8 cellular contexts compared by ENCODE assay signal in genomic region chr1:156600733-156601121, GRCh38. TPM values are rescaled to one million over a fixed set of nuclear protein-coding genes. Genes with fewer than 3 reads are reported as not detected.
DNase-seq lines count a peak whose midpoint lies in the region; ATAC-seq lines count a peak whose summit lies in the region.

No MANE protein-coding gene starts in this region.

- H3K27me3 Mint-ChIP-seq in activated CD4-positive, alpha-beta T cell treated with anti-CD3 and anti-CD28 coated beads, Interleukin-2, amount 10 ng/mL, durations not matched to agents 7 days and 5 days, result no peaks in the 10 kb centered on the region

- peak overlapping the region; percentile 98 for H3K4me3 ChIP-seq in adipocyte (ENCODE audit: low read length)
- peak overlapping the region; percentile 92 for H3K4me3 ChIP-seq in thymus (ENCODE audit: low read length)

- no peak overlapping the region for H3K27ac ChIP-seq in thymus (ENCODE audit: low read depth)

- ATAC-seq in GM19351 (IDR thresholded peaks at IDR 0.05; ENCODE audit: unreplicated experiment) (no peak), GM21737 (IDR thresholded peaks at IDR 0.05; ENCODE audit: unreplicated experiment) (no peak)

- H3K36me3 Mint-ChIP-seq in activated CD4-positive, alpha-beta T cell treated with anti-CD3 and anti-CD28 coated beads, Interleukin-2, amount 10 ng/mL, durations not matched to agents 7 days and 5 days (ENCODE audit: low read depth), result peaks cover 16% of the 10 kb centered on the region

- peak overlapping the region; percentile 91 for H3K27ac Mint-ChIP-seq in activated CD4-positive, alpha-beta T cell treated with anti-CD3 and anti-CD28 coated beads, Interleukin-2, amount 10 ng/mL, durations not matched to agents 7 days and 5 days

- POLR2A ChIA-PET in activated CD4-positive, alpha-beta T cell treated with anti-CD3 and anti-CD28 coated beads, Interleukin-2, amount 10 ng/mL, durations not matched to agents 7 days and 5 days (lab: Charles Lee), result no interaction called here

- H3K9me3 Mint-ChIP-seq in activated CD4-positive, alpha-beta T cell treated with anti-CD3 and anti-CD28 coated beads, Interleukin-2, amount 10 ng/mL, durations not matched to agents 7 days and 5 days, result no peaks in the 10 kb centered on the region

- no peaks in the 10 kb centered on the region for H3K9me3 ChIP-seq in adipocyte (ENCODE audit: control insufficient read depth, low read length)
- no peaks in the 10 kb centered on the region for H3K9me3 ChIP-seq in thymus (ENCODE audit: control insufficient read depth)

- H3K4me1 ChIP-seq in adipocyte (ENCODE audit: control insufficient read depth, insufficient read depth, low read length) (peaks cover 6% of the 10 kb centered on the region), thymus (ENCODE audit: control insufficient read depth, insufficient read depth, low read length) (peaks cover 7% of the 10 kb centered on the region)

- peaks cover 30% of the 10 kb centered on the region for H3K36me3 ChIP-seq in adipocyte (ENCODE audit: control insufficient read depth, insufficient read depth, low read length, severe bottlenecking)
- peaks cover 15% of the 10 kb centered on the region for H3K36me3 ChIP-seq in thymus (ENCODE audit: control insufficient read depth, insufficient read depth)

- peak overlapping the region; percentile 93 for H3K9ac ChIP-seq in adipocyte (ENCODE audit: low read length)

- H3K4me1 Mint-ChIP-seq in activated CD4-positive, alpha-beta T cell treated with anti-CD3 and anti-CD28 coated beads, Interleukin-2, amount 10 ng/mL, durations not matched to agents 7 days and 5 days, result peaks cover 36% of the 10 kb centered on the region

- no peak for DNase-seq in activated CD4-positive, alpha-beta T cell treated with anti-CD3 and anti-CD28 coated beads, Interleukin-2, amount 10 ng/mL, durations not matched to agents 7 days and 5 days
- no peak for DNase-seq in activated CD4-positive, alpha-beta T cell treated with anti-CD3 and anti-CD28 coated beads for 1 hour
- DNase-seq in adipocyte (ENCODE audit: low read depth) (peak; percentile 53), left kidney (ENCODE audit: low read depth, low spot score) (peak; percentile 26), AG08396 (ENCODE audit: low spot score) (no peak)

- no peaks in the 10 kb centered on the region for H3K27me3 ChIP-seq in adipocyte (replicated peaks; ENCODE audit: control insufficient read depth, insufficient read depth, low read length)
- no peaks in the 10 kb centered on the region for H3K27me3 ChIP-seq in thymus (ENCODE audit: control insufficient read depth, insufficient read depth)

- 5% methylated on average over 13 of the region's 13 CpGs for WGBS in thymus

- peak overlapping the region; percentile 96 for H3K4me3 Mint-ChIP-seq in activated CD4-positive, alpha-beta T cell treated with anti-CD3 and anti-CD28 coated beads, Interleukin-2, amount 10 ng/mL, durations not matched to agents 7 days and 5 days

- CTCF ChIA-PET in activated CD4-positive, alpha-beta T cell treated with anti-CD3 and anti-CD28 coated beads, Interleukin-2, amount 10 ng/mL, durations not matched to agents 7 days and 5 days (lab: Charles Lee), result interaction anchor here (1.1 to 2.4 kb wide), 2 partner anchors 119 to 155 kb away, joined by 5 to 9 read pairs; no protein-coding TSS in a partner anchor

RNA-seq across cellular contexts. Expression of gene GPATCH4, which starts 0.6 kb away (rescaled TPM):
- total RNA-seq in activated CD4-positive, alpha-beta T cell treated with anti-CD3 and anti-CD28 coated beads, Interleukin-2, amount 10 ng/mL, durations not matched to agents 7 days and 5 days, result 10 to 100 TPM; 29.9 to 33.4 TPM
- 12.0 TPM for polyA plus RNA-seq in thymus

RNA-seq across cellular contexts. Expression of gene NAXE, which starts 9.2 kb away (rescaled TPM):
- total RNA-seq in activated CD4-positive, alpha-beta T cell treated with anti-CD3 and anti-CD28 coated beads, Interleukin-2, amount 10 ng/mL, durations not matched to agents 7 days and 5 days, result 10 to 100 TPM; 52.9 to 54.2 TPM
- 40.2 TPM for polyA plus RNA-seq in thymus

RNA-seq across cellular contexts. Expression of gene HAPLN2, which starts 18.5 kb away (rescaled TPM):
- total RNA-seq in activated CD4-positive, alpha-beta T cell treated with anti-CD3 and anti-CD28 coated beads, Interleukin-2, amount 10 ng/mL, durations not matched to agents 7 days and 5 days, result under 1 TPM in 1 of 2 experiments, not detected in 1; 0.62 TPM
- polyA plus RNA-seq in thymus, result 0.50 TPM

RNA-seq across cellular contexts. Expression of gene TTC24, which starts 21.2 kb away (rescaled TPM):
- total RNA-seq in activated CD4-positive, alpha-beta T cell treated with anti-CD3 and anti-CD28 coated beads, Interleukin-2, amount 10 ng/mL, durations not matched to agents 7 days and 5 days, result 1 to 10 TPM; 2.9 to 4.6 TPM
- 13.4 TPM for polyA plus RNA-seq in thymus

RNA-seq across cellular contexts. Expression of gene IQGAP3, which starts 28.4 kb away (rescaled TPM):
- 10 to 100 TPM; 25.2 to 25.5 TPM for total RNA-seq in activated CD4-positive, alpha-beta T cell treated with anti-CD3 and anti-CD28 coated beads, Interleukin-2, amount 10 ng/mL, durations not matched to agents 7 days and 5 days
- 1.0 TPM for polyA plus RNA-seq in thymus

Comparison
In these comparisons a context has a peak if more than half of its experiments do, and no peak if none do; other contexts are left out.
1. DNase-seq: peak in adipocyte (single experiment) and left kidney (single experiment); none in activated CD4-positive, alpha-beta T cell treated with anti-CD3 and anti-CD28 coated beads, Interleukin-2, amount 10 ng/mL, durations not matched to agents 7 days and 5 days (single experiment), activated CD4-positive, alpha-beta T cell treated with anti-CD3 and anti-CD28 coated beads for 1 hour (single experiment) and AG08396 (single experiment).